28 cellular contexts compared by ENCODE assay signal in the genomic region with DNA sequence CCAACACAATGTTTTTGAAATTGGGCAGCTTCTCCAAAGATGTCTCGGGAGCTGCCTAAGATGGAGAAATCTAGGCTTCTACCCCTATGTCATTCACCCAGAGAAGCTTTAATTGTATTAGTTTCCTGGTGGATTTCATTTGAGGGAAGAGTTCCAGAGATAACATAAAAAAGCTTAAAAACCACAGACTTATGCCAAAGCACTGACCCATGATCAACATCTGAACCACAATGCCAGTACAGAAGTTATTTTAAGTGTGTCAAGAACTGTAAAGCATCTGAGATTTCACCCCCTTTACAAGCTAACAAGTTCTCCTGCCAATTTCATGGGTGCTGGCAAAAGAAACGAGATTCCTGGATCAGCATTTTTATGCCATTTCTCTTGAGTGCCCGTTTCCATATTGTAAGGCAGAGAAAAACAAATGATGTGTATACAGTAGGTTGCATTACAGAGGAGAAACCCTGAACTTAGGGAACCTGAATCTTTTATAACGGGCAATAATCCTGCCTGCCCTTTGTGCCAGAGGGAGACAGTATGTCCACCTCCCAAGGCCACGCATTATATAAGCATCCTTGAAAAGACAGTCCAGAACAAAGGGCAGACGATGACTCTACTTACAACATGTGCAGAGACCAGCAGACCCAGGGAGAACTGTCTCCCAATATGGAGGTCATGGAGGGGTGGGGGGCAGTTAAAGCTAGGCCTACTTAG. TPM values are rescaled to one million over a fixed set of nuclear protein-coding genes. Genes with fewer than 3 reads are reported as not detected.
DNase-seq lines count a peak whose midpoint lies in the region; ATAC-seq, FAIRE-seq and TF ChIP-seq lines count a peak whose summit lies in the region.
"Had no signal": no experiment of that assay in that cellular context is flagged by ENCODE, and none has a peak within 500 bp of the region (broad histone marks: within the 10 kb centered on the region; RNA-seq: fewer than 3 reads in every experiment).

No MANE protein-coding gene starts in this region.

- H3K27ac ChIP-seq in KMS-11 = peak overlapping the region; percentile 33
- H3K27ac ChIP-seq: adrenal gland, psoas muscle, SJSA1, spleen, VCaP had no signal

- DNase-seq in A172 (ENCODE audit: low spot score) (peak; percentile 41), astrocyte of the spinal cord (ENCODE audit: low read depth, low spot score) (peak; percentile 63), kidney tubule cell (ENCODE audit: low spot score) (peak; percentile 59), 8988T (no peak), GM12892 (ENCODE audit: insufficient read length) (no peak), NCI-H1105 (lab: John Stamatoyannopoulos, UW) (no peak)
- DNase-seq: activated CD4-positive, alpha-beta T cell treated with anti-CD3 and anti-CD28 coated beads, Interleukin-2, amount 10 ng/mL, durations not matched to agents 7 days and 5 days; activated CD8-positive, alpha-beta memory T cell treated with anti-CD3 and anti-CD28 coated beads, Interleukin-2, amount 50 U/mL, for 4 hours; activated gamma-delta T cell; adrenal gland; CD4-positive, alpha-beta T cell; DMS153; effector CD8-positive, alpha-beta T cell; GF-D8; GOT3; head of caudate nucleus; NCI-H1092; NCI-H2029; PC-9; psoas muscle; spleen; stimulated activated CD4-positive, alpha-beta T cell treated with anti-CD3 and anti-CD28 coated beads, Interleukin-4, amount 100 ng/mL, for 4 hours; T-helper 17 cell had no signal

- no peak for FAIRE-seq in GM12892 (lab: Jason Lieb, UNC)

- in situ Hi-C loops in astrocyte of the spinal cord (cut with HindIII; ENCODE audit: low sequenced_read_pairs) = no loop called here

- peaks cover 66% of the 10 kb centered on the region for H3K4me1 ChIP-seq in KMS-11 (ENCODE audit: low read depth, poor library complexity, severe bottlenecking)
- H3K4me1 ChIP-seq: SJSA1, spleen had no signal

- TF ChIP-seq CTCF in KMS-11 (conservative IDR thresholded peaks at IDR 0.05; ENCODE audit: low read depth, low read length) = no peak
- TF ChIP-seq CTCF in astrocyte of the spinal cord (IDR thresholded peaks at IDR 0.05; ENCODE audit: low read depth, low read length) = no peak

- H3K9ac ChIP-seq in KMS-11 = no peak overlapping the region

- H3K79me2 ChIP-seq in KMS-11 (ENCODE audit: insufficient read depth, low read depth) = peaks cover 23% of the 10 kb centered on the region; the same call in 1 of the 2 replicates

- ATAC-seq in HG02885 (IDR thresholded peaks at IDR 0.05; ENCODE audit: poor library complexity, unreplicated experiment) = no peak
- ATAC-seq: esophagus mucosa, psoas muscle, T-helper 17 cell had no signal

- H3K27me3 ChIP-seq in KMS-11 (ENCODE audit: insufficient read depth, low read depth) = no peaks in the 10 kb centered on the region
- H3K27me3 ChIP-seq: adrenal gland, SJSA1, spleen had no signal

- no peak for TF ChIP-seq POLR2A in GM12892 (IDR thresholded peaks at IDR 0.05; ENCODE audit: low read depth, low read length)

- H3K36me3 ChIP-seq in KMS-11 (ENCODE audit: insufficient read depth) = no peaks in the 10 kb centered on the region
- H3K36me3 ChIP-seq: adrenal gland, SJSA1 had no signal

- peak overlapping the region; percentile 30; the same call in 1 of the 2 replicates for H3K4me2 ChIP-seq in KMS-11
- H3K4me2 ChIP-seq: PC-9 had no signal

- no peak overlapping the region for H2AFZ ChIP-seq in KMS-11 (ENCODE audit: low read depth)
- H2AFZ ChIP-seq: PC-9 had no signal

- H3K4me3 ChIP-seq in KMS-11 (IDR thresholded peaks at IDR 0.05; ENCODE audit: insufficient read depth, low read depth, low read length) = no peak overlapping the region
- no peak overlapping the region for H3K4me3 ChIP-seq in astrocyte of the spinal cord (ENCODE audit: low read depth, low read length)
- H3K4me3 ChIP-seq: adrenal gland, PC-9, psoas muscle, SJSA1, spleen had no signal

- H4K20me1 ChIP-seq in KMS-11 (ENCODE audit: insufficient read depth) = no peaks in the 10 kb centered on the region

RNA-seq across cellular contexts. Expression of a gene that starts 44.1 kb away (rescaled TPM):
- 8.9 and 14.1 TPM in 2 replicates for total RNA-seq in A172 (2014; rRNA removed; shearing (Covaris generic))
- 34.5 TPM for polyA plus RNA-seq in GM12892 (2012; ENCODE audit: missing spikeins)

Comparison
In these comparisons a context has a peak if more than half of its experiments do, and no peak if none do; other contexts are left out.
1. DNase-seq: peak in A172 (single experiment), astrocyte of the spinal cord (single experiment) and kidney tubule cell (single experiment); none in 8988T (single experiment), GM12892 (single experiment) and NCI-H1105 (single experiment).